ENCODE assay signal across 1 cellular context in genomic region chr7:128123291-128124037, GRCh38.
TF ChIP-seq lines count a peak whose summit lies in the region.

No MANE protein-coding gene starts in this region.

TF ChIP-seq in SK-N-SH treated with all-trans-retinoic acid at 6 μM for 48 hours, 23 proteins besides CTCF, POLR2A, EP300 and RAD21 (continued from another document):
- TF ChIP-seq TSHZ2 (CRISPR knock-in tag; IDR thresholded peaks at IDR 0.05) = no peak
- no peak for TF ChIP-seq ARNTL (CRISPR knock-in tag; IDR thresholded peaks at IDR 0.05; ENCODE audit: borderline replicate concordance, low read depth)
- TF ChIP-seq ZNF70 (CRISPR knock-in tag; IDR thresholded peaks at IDR 0.05) = no peak
- TF ChIP-seq BACH2 (CRISPR knock-in tag; IDR thresholded peaks at IDR 0.05; ENCODE audit: borderline replicate concordance) = no peak
- no peak for TF ChIP-seq RARB (CRISPR knock-in tag; IDR thresholded peaks at IDR 0.05)
- TF ChIP-seq, protein P1, sequence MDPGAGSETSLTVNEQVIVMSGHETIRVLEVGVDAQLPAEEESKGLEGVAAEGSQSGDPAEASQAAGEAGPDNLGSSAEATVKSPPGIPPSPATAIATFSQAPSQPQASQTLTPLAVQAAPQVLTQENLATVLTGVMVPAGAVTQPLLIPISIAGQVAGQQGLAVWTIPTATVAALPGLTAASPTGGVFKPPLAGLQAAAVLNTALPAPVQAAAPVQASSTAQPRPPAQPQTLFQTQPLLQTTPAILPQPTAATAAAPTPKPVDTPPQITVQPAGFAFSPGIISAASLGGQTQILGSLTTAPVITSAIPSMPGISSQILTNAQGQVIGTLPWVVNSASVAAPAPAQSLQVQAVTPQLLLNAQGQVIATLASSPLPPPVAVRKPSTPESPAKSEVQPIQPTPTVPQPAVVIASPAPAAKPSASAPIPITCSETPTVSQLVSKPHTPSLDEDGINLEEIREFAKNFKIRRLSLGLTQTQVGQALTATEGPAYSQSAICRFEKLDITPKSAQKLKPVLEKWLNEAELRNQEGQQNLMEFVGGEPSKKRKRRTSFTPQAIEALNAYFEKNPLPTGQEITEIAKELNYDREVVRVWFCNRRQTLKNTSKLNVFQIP (CRISPR knock-in tag; IDR thresholded peaks at IDR 0.05; ENCODE audit: borderline replicate concordance, low read depth) = no peak
- TF ChIP-seq ESRRG (CRISPR knock-in tag; IDR thresholded peaks at IDR 0.05) = no peak
- TF ChIP-seq ZFP3 (CRISPR knock-in tag; IDR thresholded peaks at IDR 0.05) = no peak
